ENCODE assay signal across 8 cellular contexts in genomic region chr1:1356796-1357401, GRCh38. TPM values are rescaled to one million over a fixed set of nuclear protein-coding genes. Genes with fewer than 3 reads are reported as not detected.
DNase-seq lines count a peak whose midpoint lies in the region; ATAC-seq and TF ChIP-seq lines count a peak whose summit lies in the region.
"Had no signal": no experiment of that assay in that cellular context is flagged by ENCODE, and none has a peak within 500 bp of the region (broad histone marks: within the 10 kb centered on the region; RNA-seq: fewer than 3 reads in every experiment).

No MANE protein-coding gene starts in this region.

- H3K27me3 Mint-ChIP-seq in natural killer cell (ENCODE audit: low read depth in 2 of 2), result peaks cover 12 to 20% of the 10 kb centered on the region in 2 donors

- no peaks in the 10 kb centered on the region for H3K9me3 ChIP-seq in thoracic aorta

- peak overlapping the region; percentile 13 for H3K27ac ChIP-seq in adipose tissue (ENCODE audit: low read depth, low read length)
- H3K27ac ChIP-seq in thoracic aorta, result peak overlapping the region; percentile 97 to 99

- intact Hi-C loops in left colon (cut with DNase I, micrococcal nuclease) (no loop called here), natural killer cell (cut with micrococcal nuclease) (no loop called here)

- TF ChIP-seq CTCF in thoracic aorta (IDR thresholded peaks at IDR 0.05) (no peak), natural killer cell (IDR thresholded peaks at IDR 0.05) (no peak)

- peaks cover 32 to 74% of the 10 kb centered on the region in 2 donors for H3K4me1 ChIP-seq in thoracic aorta (ENCODE audit: control insufficient read depth in 1 of 2, low read depth in 2 of 2)

- peak overlapping the region; percentile 87 for H3K4me3 ChIP-seq in thoracic aorta

- peaks cover 0 to 26% of the 10 kb centered on the region in 2 donors for H3K4me1 Mint-ChIP-seq in natural killer cell

- no peaks in the 10 kb centered on the region for H3K9me3 Mint-ChIP-seq in natural killer cell

- no peaks in the 10 kb centered on the region for H3K27me3 ChIP-seq in thoracic aorta (replicated peaks; ENCODE audit: insufficient read depth)

- ATAC-seq in left colon (peak; percentile 51), thoracic aorta (ENCODE audit: insufficient number of reproducible peaks, low FRiP score, low read depth) (no peak), natural killer cell (no peak), GM19467 (IDR thresholded peaks at IDR 0.05; ENCODE audit: unreplicated experiment) (no peak)
- ATAC-seq: naive thymus-derived CD4-positive, alpha-beta T cell had no signal

- WGBS in adipose tissue, 3 donors, result 37 to 60% (median 52%) methylated on average over 26 of the region's 26 CpGs

- H3K36me3 Mint-ChIP-seq in natural killer cell, result no peaks in the 10 kb centered on the region

- peaks cover 12% of the 10 kb centered on the region for H3K36me3 ChIP-seq in thoracic aorta

- H3K4me3 Mint-ChIP-seq in natural killer cell, result no peak overlapping the region

- no peak overlapping the region for H3K27ac Mint-ChIP-seq in natural killer cell
- H3K27ac Mint-ChIP-seq: naive thymus-derived CD4-positive, alpha-beta T cell had no signal

- DNase-seq in left colon, result peak in 1 of 2 donors; percentile 29
- DNase-seq in thoracic aorta (ENCODE audit: low spot score), result no peak
- DNase-seq in natural killer cell, result no peak
- no peak for DNase-seq in activated CD8-positive, alpha-beta memory T cell treated with anti-CD3 and anti-CD28 coated beads, Interleukin-2, amount 50 U/mL, for 4 hours
- DNase-seq: NCI-H1436 treated with DMSO at 0.1 percent for 48 hours had no signal

RNA-seq across cellular contexts. Expression of gene MXRA8, which starts 1.5 kb away (rescaled TPM):
- 100 to 1,000 TPM in 1 of 3 donors, 10 to 100 TPM in 2; 11.7 to 104 (median 82.1) TPM for polyA plus RNA-seq in adipose tissue
- total RNA-seq in left colon (10 to 100 TPM in 1 of 2 donors, 1 to 10 TPM in 1; 8.5 to 20.7 TPM), thoracic aorta (100 to 1,000 TPM; 239 to 326 TPM), natural killer cell (under 1 TPM in 1 of 3 donors, not detected in 2; 0.26 TPM)

RNA-seq across cellular contexts. Expression of gene DVL1, which starts 7.7 kb away (rescaled TPM):
- polyA plus RNA-seq in adipose tissue, result 10 to 100 TPM; 42.5 to 54.5 (median 48.9) TPM
- 10 to 100 TPM; 57.2 to 69.0 TPM for total RNA-seq in left colon
- 100 to 1,000 TPM in 1 of 2 donors, 10 to 100 TPM in 1; 66.2 to 101 TPM for total RNA-seq in thoracic aorta
- total RNA-seq in natural killer cell, result 10 to 100 TPM; 33.8 to 41.9 (median 35.6) TPM

RNA-seq across cellular contexts. Expression of gene AURKAIP1, which starts 18.1 kb away (rescaled TPM):
- 100 to 1,000 TPM; 129 to 240 (median 165) TPM for polyA plus RNA-seq in adipose tissue
- total RNA-seq in left colon, result 100 to 1,000 TPM; 175 to 212 TPM
- total RNA-seq in thoracic aorta, result 10 to 100 TPM; 43.5 to 94.5 TPM
- total RNA-seq in natural killer cell, result 10 to 100 TPM; 60.0 to 76.3 (median 64.6) TPM

RNA-seq across cellular contexts. Expression of gene TAS1R3, which starts 25.8 kb away (rescaled TPM):
- under 1 TPM; 0.10 to 0.45 (median 0.19) TPM for polyA plus RNA-seq in adipose tissue
- under 1 TPM; 0.67 to 0.89 TPM for total RNA-seq in left colon
- total RNA-seq in thoracic aorta, result under 1 TPM in 1 of 2 donors, not detected in 1; 0.14 TPM
- total RNA-seq in natural killer cell, result 1 to 10 TPM in 2 of 3 donors, under 1 TPM in 1; 0.66 to 1.4 (median 1.3) TPM

RNA-seq across cellular contexts. Expression of gene CPTP, which starts 32.3 kb away (rescaled TPM):
- 10 to 100 TPM; 12.3 to 17.4 (median 16.5) TPM for polyA plus RNA-seq in adipose tissue
- total RNA-seq in left colon, result 10 to 100 TPM; 67.3 to 86.7 TPM
- total RNA-seq in thoracic aorta, result 10 to 100 TPM; 16.4 to 26.3 TPM
- 10 to 100 TPM in 2 of 3 donors, 1 to 10 TPM in 1; 8.0 to 14.6 (median 12.3) TPM for total RNA-seq in natural killer cell

Comparison
In these comparisons a context has a peak if more than half of its experiments do, and no peak if none do; other contexts are left out.
1. RNA of gene MXRA8, which starts 1.5 kb away (total RNA-seq): 239 to 326 TPM in thoracic aorta; 8.5 to 20.7 TPM in left colon and 0.26 TPM in natural killer cell; every median in the first group is over 10 times any median in the second.